ENCODE assay signal across 1 cellular context in the genomic region with DNA sequence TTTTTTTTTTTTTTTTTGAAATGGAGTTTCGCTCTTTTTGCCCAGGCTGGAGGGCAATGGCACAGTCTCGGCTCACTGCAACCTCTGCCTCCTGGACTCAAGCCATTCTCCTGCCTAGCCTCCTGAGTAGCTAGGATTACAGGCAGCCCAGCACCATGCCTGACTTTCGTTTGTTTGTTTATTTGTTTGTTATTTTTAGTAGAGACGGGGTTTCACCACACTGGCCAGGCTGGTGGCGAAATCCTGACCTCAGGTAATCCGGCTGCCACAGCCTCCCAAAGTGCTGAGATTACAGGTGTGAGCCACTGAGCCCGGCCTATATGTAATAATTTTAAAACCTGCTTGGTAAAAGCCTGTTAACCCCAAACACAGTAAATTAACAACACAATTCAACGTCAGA.
TF ChIP-seq lines count a peak whose summit lies in the region.

No MANE protein-coding gene starts in this region.

TF ChIP-seq in WTC11, 78 proteins besides CTCF, POLR2A, EP300 and RAD21 (continued from another document):
- TF ChIP-seq, protein P1, sequence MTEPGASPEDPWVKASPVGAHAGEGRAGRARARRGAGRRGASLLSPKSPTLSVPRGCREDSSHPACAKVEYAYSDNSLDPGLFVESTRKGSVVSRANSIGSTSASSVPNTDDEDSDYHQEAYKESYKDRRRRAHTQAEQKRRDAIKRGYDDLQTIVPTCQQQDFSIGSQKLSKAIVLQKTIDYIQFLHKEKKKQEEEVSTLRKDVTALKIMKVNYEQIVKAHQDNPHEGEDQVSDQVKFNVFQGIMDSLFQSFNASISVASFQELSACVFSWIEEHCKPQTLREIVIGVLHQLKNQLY (CRISPR knock-in tag; IDR thresholded peaks at IDR 0.05), result no peak
- TF ChIP-seq, protein P2, sequence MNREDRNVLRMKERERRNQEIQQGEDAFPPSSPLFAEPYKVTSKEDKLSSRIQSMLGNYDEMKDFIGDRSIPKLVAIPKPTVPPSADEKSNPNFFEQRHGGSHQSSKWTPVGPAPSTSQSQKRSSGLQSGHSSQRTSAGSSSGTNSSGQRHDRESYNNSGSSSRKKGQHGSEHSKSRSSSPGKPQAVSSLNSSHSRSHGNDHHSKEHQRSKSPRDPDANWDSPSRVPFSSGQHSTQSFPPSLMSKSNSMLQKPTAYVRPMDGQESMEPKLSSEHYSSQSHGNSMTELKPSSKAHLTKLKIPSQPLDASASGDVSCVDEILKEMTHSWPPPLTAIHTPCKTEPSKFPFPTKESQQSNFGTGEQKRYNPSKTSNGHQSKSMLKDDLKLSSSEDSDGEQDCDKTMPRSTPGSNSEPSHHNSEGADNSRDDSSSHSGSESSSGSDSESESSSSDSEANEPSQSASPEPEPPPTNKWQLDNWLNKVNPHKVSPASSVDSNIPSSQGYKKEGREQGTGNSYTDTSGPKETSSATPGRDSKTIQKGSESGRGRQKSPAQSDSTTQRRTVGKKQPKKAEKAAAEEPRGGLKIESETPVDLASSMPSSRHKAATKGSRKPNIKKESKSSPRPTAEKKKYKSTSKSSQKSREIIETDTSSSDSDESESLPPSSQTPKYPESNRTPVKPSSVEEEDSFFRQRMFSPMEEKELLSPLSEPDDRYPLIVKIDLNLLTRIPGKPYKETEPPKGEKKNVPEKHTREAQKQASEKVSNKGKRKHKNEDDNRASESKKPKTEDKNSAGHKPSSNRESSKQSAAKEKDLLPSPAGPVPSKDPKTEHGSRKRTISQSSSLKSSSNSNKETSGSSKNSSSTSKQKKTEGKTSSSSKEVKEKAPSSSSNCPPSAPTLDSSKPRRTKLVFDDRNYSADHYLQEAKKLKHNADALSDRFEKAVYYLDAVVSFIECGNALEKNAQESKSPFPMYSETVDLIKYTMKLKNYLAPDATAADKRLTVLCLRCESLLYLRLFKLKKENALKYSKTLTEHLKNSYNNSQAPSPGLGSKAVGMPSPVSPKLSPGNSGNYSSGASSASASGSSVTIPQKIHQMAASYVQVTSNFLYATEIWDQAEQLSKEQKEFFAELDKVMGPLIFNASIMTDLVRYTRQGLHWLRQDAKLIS (CRISPR knock-in tag; IDR thresholded peaks at IDR 0.05; ENCODE audit: borderline replicate concordance), result no peak
- TF ChIP-seq PREB (CRISPR knock-in tag; IDR thresholded peaks at IDR 0.05; ENCODE audit: borderline replicate concordance) (no peak), GABPB1 (CRISPR knock-in tag; IDR thresholded peaks at IDR 0.05) (no peak), CBFB (CRISPR knock-in tag; IDR thresholded peaks at IDR 0.05; ENCODE audit: low read depth) (no peak), AR (CRISPR knock-in tag; IDR thresholded peaks at IDR 0.05) (no peak), ZNF281 (CRISPR knock-in tag; IDR thresholded peaks at IDR 0.05) (no peak), FOXP1 (CRISPR knock-in tag; IDR thresholded peaks at IDR 0.05; ENCODE audit: borderline replicate concordance) (no peak), ZNF512 (CRISPR knock-in tag; IDR thresholded peaks at IDR 0.05; ENCODE audit: borderline replicate concordance) (no peak), ZBTB43 (CRISPR knock-in tag; IDR thresholded peaks at IDR 0.05) (no peak), TEAD1 (CRISPR knock-in tag; IDR thresholded peaks at IDR 0.05) (no peak), ESRRA (CRISPR knock-in tag; IDR thresholded peaks at IDR 0.05; ENCODE audit: borderline replicate concordance) (no peak), OVOL2 (CRISPR knock-in tag; IDR thresholded peaks at IDR 0.05; ENCODE audit: borderline replicate concordance) (no peak), MYBL2 (CRISPR knock-in tag; IDR thresholded peaks at IDR 0.05) (no peak), GTF2I (CRISPR knock-in tag; conservative IDR thresholded peaks at IDR 0.05) (no peak)
- TF ChIP-seq, protein P3, sequence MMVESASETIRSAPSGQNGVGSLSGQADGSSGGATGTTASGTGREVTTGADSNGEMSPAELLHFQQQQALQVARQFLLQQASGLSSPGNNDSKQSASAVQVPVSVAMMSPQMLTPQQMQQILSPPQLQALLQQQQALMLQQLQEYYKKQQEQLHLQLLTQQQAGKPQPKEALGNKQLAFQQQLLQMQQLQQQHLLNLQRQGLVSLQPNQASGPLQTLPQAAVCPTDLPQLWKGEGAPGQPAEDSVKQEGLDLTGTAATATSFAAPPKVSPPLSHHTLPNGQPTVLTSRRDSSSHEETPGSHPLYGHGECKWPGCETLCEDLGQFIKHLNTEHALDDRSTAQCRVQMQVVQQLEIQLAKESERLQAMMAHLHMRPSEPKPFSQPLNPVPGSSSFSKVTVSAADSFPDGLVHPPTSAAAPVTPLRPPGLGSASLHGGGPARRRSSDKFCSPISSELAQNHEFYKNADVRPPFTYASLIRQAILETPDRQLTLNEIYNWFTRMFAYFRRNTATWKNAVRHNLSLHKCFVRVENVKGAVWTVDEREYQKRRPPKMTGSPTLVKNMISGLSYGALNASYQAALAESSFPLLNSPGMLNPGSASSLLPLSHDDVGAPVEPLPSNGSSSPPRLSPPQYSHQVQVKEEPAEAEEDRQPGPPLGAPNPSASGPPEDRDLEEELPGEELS (CRISPR knock-in tag; IDR thresholded peaks at IDR 0.05), result no peak; the same call in 1 of the 2 replicates
